Comparison of ENCODE assay signal across 1 cellular context in genomic region chr15:42272768-42273098, GRCh38.
TF ChIP-seq lines count a peak whose summit lies in the region.

No MANE protein-coding gene starts in this region.

TF ChIP-seq in K562, 482 proteins besides CTCF, POLR2A, EP300 and RAD21 (continued from another document):
- TF ChIP-seq, protein P1, sequence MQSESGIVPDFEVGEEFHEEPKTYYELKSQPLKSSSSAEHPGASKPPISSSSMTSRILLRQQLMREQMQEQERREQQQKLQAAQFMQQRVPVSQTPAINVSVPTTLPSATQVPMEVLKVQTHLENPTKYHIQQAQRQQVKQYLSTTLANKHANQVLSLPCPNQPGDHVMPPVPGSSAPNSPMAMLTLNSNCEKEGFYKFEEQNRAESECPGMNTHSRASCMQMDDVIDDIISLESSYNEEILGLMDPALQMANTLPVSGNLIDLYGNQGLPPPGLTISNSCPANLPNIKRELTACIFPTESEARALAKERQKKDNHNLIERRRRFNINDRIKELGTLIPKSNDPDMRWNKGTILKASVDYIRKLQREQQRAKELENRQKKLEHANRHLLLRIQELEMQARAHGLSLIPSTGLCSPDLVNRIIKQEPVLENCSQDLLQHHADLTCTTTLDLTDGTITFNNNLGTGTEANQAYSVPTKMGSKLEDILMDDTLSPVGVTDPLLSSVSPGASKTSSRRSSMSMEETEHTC (IDR thresholded peaks at IDR 0.05): no peak
- TF ChIP-seq PHF20 (IDR thresholded peaks at IDR 0.05; ENCODE audit: partially characterized antibody) (no peak), ZNF165 (CRISPR knock-in tag; IDR thresholded peaks at IDR 0.05; ENCODE audit: borderline replicate concordance) (no peak), GABPB1 (CRISPR knock-in tag; IDR thresholded peaks at IDR 0.05) (no peak), ZNF316 (IDR thresholded peaks at IDR 0.05) (no peak), HNRNPUL1 (IDR thresholded peaks at IDR 0.05; ENCODE audit: low read length) (no peak), CSDE1 (IDR thresholded peaks at IDR 0.05) (0 out of 4 replicates have a peak, but pooled peaks of 1 of the 2 experiments have one; percentile 43), BACH1 (tag; IDR thresholded peaks at IDR 0.05) (0 out of 2 replicates have a peak, but pooled peaks have one; percentile 33), CHAMP1 (IDR thresholded peaks at IDR 0.05) (0 out of 2 replicates have a peak, but pooled peaks have one; percentile 29), KDM1A (IDR thresholded peaks at IDR 0.05) (peak in 1 of 2 experiments; percentile 31; a peak in 1 of 4 replicates), GATAD2B (IDR thresholded peaks at IDR 0.05; ENCODE audit: borderline replicate concordance) (0 out of 2 replicates have a peak, but pooled peaks have one; percentile 73), NCOA2 (IDR thresholded peaks at IDR 0.05; ENCODE audit: partially characterized antibody in 2 of 2) (peak in 1 of 2 experiments; percentile 47), ZNF408 (CRISPR knock-in tag; IDR thresholded peaks at IDR 0.05; ENCODE audit: low read depth) (no peak), EP400 (IDR thresholded peaks at IDR 0.05) (no peak), JUND (IDR thresholded peaks at IDR 0.05; ENCODE audit: borderline replicate concordance, low read depth, low read length) (no peak), JUND (tag; IDR thresholded peaks at IDR 0.05; ENCODE audit: borderline replicate concordance, low read depth, low read length) (no peak), NFYB (IDR thresholded peaks at IDR 0.05; ENCODE audit: extremely low read depth, insufficient read length) (no peak), TAF7 (tag; IDR thresholded peaks at IDR 0.05) (no peak), PPARD (CRISPR knock-in tag; IDR thresholded peaks at IDR 0.05) (no peak), SRF (CRISPR knock-in tag; IDR thresholded peaks at IDR 0.05) (0 out of 4 replicates have a peak, but pooled peaks of 1 of the 2 experiments have one; percentile 87), ZNF121 (CRISPR knock-in tag; conservative IDR thresholded peaks at IDR 0.05) (no peak), ATF2 (CRISPR knock-in tag; IDR thresholded peaks at IDR 0.05) (no peak), SP1 (CRISPR knock-in tag; IDR thresholded peaks at IDR 0.05) (no peak), ZNF764 (CRISPR knock-in tag; IDR thresholded peaks at IDR 0.05; ENCODE audit: low read depth) (no peak), PURB (CRISPR knock-in tag; IDR thresholded peaks at IDR 0.05; ENCODE audit: low read depth) (no peak), TBL1XR1 (IDR thresholded peaks at IDR 0.05; ENCODE audit: low read length in 2 of 2) (0 out of 4 replicates have a peak, but pooled peaks of 1 of the 2 experiments have one; percentile 4), SRSF3 (IDR thresholded peaks at IDR 0.05; ENCODE audit: insufficient read depth, low read length) (no peak), FOSL1 (tag; conservative IDR thresholded peaks at IDR 0.05) (peak; percentile 6; the same call in 1 of the 2 replicates), NFXL1 (CRISPR knock-in tag; IDR thresholded peaks at IDR 0.05) (no peak), MEIS2 (IDR thresholded peaks at IDR 0.05; ENCODE audit: partially characterized antibody) (no peak)
- TF ChIP-seq, protein P2, sequence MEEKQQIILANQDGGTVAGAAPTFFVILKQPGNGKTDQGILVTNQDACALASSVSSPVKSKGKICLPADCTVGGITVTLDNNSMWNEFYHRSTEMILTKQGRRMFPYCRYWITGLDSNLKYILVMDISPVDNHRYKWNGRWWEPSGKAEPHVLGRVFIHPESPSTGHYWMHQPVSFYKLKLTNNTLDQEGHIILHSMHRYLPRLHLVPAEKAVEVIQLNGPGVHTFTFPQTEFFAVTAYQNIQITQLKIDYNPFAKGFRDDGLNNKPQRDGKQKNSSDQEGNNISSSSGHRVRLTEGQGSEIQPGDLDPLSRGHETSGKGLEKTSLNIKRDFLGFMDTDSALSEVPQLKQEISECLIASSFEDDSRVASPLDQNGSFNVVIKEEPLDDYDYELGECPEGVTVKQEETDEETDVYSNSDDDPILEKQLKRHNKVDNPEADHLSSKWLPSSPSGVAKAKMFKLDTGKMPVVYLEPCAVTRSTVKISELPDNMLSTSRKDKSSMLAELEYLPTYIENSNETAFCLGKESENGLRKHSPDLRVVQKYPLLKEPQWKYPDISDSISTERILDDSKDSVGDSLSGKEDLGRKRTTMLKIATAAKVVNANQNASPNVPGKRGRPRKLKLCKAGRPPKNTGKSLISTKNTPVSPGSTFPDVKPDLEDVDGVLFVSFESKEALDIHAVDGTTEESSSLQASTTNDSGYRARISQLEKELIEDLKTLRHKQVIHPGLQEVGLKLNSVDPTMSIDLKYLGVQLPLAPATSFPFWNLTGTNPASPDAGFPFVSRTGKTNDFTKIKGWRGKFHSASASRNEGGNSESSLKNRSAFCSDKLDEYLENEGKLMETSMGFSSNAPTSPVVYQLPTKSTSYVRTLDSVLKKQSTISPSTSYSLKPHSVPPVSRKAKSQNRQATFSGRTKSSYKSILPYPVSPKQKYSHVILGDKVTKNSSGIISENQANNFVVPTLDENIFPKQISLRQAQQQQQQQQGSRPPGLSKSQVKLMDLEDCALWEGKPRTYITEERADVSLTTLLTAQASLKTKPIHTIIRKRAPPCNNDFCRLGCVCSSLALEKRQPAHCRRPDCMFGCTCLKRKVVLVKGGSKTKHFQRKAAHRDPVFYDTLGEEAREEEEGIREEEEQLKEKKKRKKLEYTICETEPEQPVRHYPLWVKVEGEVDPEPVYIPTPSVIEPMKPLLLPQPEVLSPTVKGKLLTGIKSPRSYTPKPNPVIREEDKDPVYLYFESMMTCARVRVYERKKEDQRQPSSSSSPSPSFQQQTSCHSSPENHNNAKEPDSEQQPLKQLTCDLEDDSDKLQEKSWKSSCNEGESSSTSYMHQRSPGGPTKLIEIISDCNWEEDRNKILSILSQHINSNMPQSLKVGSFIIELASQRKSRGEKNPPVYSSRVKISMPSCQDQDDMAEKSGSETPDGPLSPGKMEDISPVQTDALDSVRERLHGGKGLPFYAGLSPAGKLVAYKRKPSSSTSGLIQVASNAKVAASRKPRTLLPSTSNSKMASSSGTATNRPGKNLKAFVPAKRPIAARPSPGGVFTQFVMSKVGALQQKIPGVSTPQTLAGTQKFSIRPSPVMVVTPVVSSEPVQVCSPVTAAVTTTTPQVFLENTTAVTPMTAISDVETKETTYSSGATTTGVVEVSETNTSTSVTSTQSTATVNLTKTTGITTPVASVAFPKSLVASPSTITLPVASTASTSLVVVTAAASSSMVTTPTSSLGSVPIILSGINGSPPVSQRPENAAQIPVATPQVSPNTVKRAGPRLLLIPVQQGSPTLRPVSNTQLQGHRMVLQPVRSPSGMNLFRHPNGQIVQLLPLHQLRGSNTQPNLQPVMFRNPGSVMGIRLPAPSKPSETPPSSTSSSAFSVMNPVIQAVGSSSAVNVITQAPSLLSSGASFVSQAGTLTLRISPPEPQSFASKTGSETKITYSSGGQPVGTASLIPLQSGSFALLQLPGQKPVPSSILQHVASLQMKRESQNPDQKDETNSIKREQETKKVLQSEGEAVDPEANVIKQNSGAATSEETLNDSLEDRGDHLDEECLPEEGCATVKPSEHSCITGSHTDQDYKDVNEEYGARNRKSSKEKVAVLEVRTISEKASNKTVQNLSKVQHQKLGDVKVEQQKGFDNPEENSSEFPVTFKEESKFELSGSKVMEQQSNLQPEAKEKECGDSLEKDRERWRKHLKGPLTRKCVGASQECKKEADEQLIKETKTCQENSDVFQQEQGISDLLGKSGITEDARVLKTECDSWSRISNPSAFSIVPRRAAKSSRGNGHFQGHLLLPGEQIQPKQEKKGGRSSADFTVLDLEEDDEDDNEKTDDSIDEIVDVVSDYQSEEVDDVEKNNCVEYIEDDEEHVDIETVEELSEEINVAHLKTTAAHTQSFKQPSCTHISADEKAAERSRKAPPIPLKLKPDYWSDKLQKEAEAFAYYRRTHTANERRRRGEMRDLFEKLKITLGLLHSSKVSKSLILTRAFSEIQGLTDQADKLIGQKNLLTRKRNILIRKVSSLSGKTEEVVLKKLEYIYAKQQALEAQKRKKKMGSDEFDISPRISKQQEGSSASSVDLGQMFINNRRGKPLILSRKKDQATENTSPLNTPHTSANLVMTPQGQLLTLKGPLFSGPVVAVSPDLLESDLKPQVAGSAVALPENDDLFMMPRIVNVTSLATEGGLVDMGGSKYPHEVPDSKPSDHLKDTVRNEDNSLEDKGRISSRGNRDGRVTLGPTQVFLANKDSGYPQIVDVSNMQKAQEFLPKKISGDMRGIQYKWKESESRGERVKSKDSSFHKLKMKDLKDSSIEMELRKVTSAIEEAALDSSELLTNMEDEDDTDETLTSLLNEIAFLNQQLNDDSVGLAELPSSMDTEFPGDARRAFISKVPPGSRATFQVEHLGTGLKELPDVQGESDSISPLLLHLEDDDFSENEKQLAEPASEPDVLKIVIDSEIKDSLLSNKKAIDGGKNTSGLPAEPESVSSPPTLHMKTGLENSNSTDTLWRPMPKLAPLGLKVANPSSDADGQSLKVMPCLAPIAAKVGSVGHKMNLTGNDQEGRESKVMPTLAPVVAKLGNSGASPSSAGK (IDR thresholded peaks at IDR 0.05): peak; percentile 10; the same call in 1 of the 2 replicates
- TF ChIP-seq, protein P3, sequence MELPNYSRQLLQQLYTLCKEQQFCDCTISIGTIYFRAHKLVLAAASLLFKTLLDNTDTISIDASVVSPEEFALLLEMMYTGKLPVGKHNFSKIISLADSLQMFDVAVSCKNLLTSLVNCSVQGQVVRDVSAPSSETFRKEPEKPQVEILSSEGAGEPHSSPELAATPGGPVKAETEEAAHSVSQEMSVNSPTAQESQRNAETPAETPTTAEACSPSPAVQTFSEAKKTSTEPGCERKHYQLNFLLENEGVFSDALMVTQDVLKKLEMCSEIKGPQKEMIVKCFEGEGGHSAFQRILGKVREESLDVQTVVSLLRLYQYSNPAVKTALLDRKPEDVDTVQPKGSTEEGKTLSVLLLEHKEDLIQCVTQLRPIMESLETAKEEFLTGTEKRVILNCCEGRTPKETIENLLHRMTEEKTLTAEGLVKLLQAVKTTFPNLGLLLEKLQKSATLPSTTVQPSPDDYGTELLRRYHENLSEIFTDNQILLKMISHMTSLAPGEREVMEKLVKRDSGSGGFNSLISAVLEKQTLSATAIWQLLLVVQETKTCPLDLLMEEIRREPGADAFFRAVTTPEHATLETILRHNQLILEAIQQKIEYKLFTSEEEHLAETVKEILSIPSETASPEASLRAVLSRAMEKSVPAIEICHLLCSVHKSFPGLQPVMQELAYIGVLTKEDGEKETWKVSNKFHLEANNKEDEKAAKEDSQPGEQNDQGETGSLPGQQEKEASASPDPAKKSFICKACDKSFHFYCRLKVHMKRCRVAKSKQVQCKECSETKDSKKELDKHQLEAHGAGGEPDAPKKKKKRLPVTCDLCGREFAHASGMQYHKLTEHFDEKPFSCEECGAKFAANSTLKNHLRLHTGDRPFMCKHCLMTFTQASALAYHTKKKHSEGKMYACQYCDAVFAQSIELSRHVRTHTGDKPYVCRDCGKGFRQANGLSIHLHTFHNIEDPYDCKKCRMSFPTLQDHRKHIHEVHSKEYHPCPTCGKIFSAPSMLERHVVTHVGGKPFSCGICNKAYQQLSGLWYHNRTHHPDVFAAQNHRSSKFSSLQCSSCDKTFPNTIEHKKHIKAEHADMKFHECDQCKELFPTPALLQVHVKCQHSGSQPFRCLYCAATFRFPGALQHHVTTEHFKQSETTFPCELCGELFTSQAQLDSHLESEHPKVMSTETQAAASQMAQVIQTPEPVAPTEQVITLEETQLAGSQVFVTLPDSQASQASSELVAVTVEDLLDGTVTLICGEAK (IDR thresholded peaks at IDR 0.05): no peak
- TF ChIP-seq, protein P3 (CRISPR knock-in tag; IDR thresholded peaks at IDR 0.05): no peak
